Comparison of ENCODE assay signal across 21 cellular contexts in genomic region chr10:106474891-106475290, GRCh38.
"Had no signal": no experiment of that assay in that cellular context is flagged by ENCODE, and none has a peak within 500 bp of the region (broad histone marks: within the 10 kb centered on the region; RNA-seq: fewer than 3 reads in every experiment).

No MANE protein-coding gene starts in this region.

- H2AFZ ChIP-seq: hepatocyte had no signal

- H3K4me2 ChIP-seq: hepatocyte had no signal

- ATAC-seq: activated CD4-positive, CD25-positive, alpha-beta regulatory T cell treated with anti-CD3 and anti-CD28 coated beads, Interleukin-2, amount 50 U/mL, for 24 hours; natural killer cell; T-cell had no signal

- H3K4me1 ChIP-seq: left ventricle myocardium inferior, sigmoid colon, spleen, upper lobe of left lung had no signal

- H3K9me3 ChIP-seq: left ventricle myocardium inferior, sigmoid colon, thoracic aorta, upper lobe of left lung had no signal

- H3K27ac ChIP-seq: hepatocyte, left ventricle myocardium inferior, sigmoid colon, spleen, thoracic aorta, upper lobe of left lung, VCaP had no signal

- DNase-seq: activated CD4-positive, alpha-beta memory T cell treated with anti-CD3 and anti-CD28 coated beads, Interleukin-2, amount 10 ng/mL, durations not matched to agents 7 days and 5 days; activated CD4-positive, alpha-beta T cell treated with anti-CD3 and anti-CD28 coated beads, Interleukin-2, amount 10 ng/mL, durations not matched to agents 24 days and 14 days; activated effector memory CD4-positive, alpha-beta T cell treated with anti-CD3 and anti-CD28 coated beads, Interleukin-2, amount 50 U/mL, for 16 hours; activated naive CD4-positive, alpha-beta T cell treated with anti-CD3 and anti-CD28 coated beads, Interleukin-2, amount 10 ng/mL, durations not matched to agents 7 days and 5 days; effector CD4-positive, alpha-beta T cell; glutamatergic neuron; immature natural killer cell; left ventricle myocardium inferior; midbrain; natural killer cell; retina; sigmoid colon; spleen; stimulated activated CD4-positive, alpha-beta T cell treated with anti-CD3 and anti-CD28 coated beads, Interleukin-4, amount 100 ng/mL, for 24 hours; stimulated activated naive CD4-positive, alpha-beta T cell treated with Interleukin-2 at 50 U/mL for 16 hours; T-cell; upper lobe of left lung had no signal

- H3K36me3 ChIP-seq: left ventricle myocardium inferior, sigmoid colon, spleen, thoracic aorta, upper lobe of left lung had no signal

- H3K27me3 ChIP-seq: hepatocyte, sigmoid colon, spleen, upper lobe of left lung had no signal

- H3K4me3 ChIP-seq: hepatocyte, left ventricle myocardium inferior, sigmoid colon, spleen, thoracic aorta, upper lobe of left lung had no signal
